Comparison of ENCODE assay signal across 8 cellular contexts in genomic region chrX:150365051-150365952, GRCh38. TPM values are rescaled to one million over a fixed set of nuclear protein-coding genes. Genes with fewer than 3 reads are reported as not detected.
DNase-seq lines count a peak whose midpoint lies in the region; ATAC-seq and TF ChIP-seq lines count a peak whose summit lies in the region.

No MANE protein-coding gene starts in this region.

- no peaks in the 10 kb centered on the region for H3K36me3 Mint-ChIP-seq in WTC11

- DNase-seq in DMS53 treated with DMSO at 0.1 percent for 48 hours (lab: John Stamatoyannopoulos, UW; ENCODE audit: unreplicated experiment) (peak; percentile 34), NCI-H1092 (lab: John Stamatoyannopoulos, UW) (peak; percentile 59), WTC11 (ENCODE audit: low spot score) (peak; percentile 77), choroid plexus epithelial cell (ENCODE audit: low read depth) (peak; percentile 63)
- peak; percentile 63 for DNase-seq in stimulated activated CD4-positive, alpha-beta T cell treated with anti-CD3 and anti-CD28 coated beads, Interleukin-15, amount 100 ng/mL, for 24 hours
- DNase-seq in effector CD4-positive, alpha-beta T cell: no peak

- TF ChIP-seq CTCF in WTC11 (IDR thresholded peaks at IDR 0.05) (0 out of 2 replicates have a peak, but pooled peaks have one; percentile 39), choroid plexus epithelial cell (conservative IDR thresholded peaks at IDR 0.05; ENCODE audit: low read depth, low read length) (peak; percentile 50)

- CTCF ChIA-PET in WTC11 (lab: Charles Lee): interaction anchor here (0.5 to 3.7 kb wide), 25 partner anchors 10 to 1754 kb away, joined by 3 to 26 read pairs (median 3); no protein-coding TSS in a partner anchor

- H3K4me3 ChIP-seq in choroid plexus epithelial cell (ENCODE audit: low read depth, low read length): peak overlapping the region; percentile 69

- H3K27me3 ChIP-seq in layer of hippocampus (ENCODE audit: control insufficient read depth, insufficient read depth, low read length): no peaks in the 10 kb centered on the region

- no peak overlapping the region for H3K27ac Mint-ChIP-seq in WTC11

- H3K9me3 Mint-ChIP-seq in WTC11: no peaks in the 10 kb centered on the region

- ATAC-seq in WTC11 (peak; percentile 21), GM21447 (IDR thresholded peaks at IDR 0.05; ENCODE audit: unreplicated experiment) (no peak)

- H3K4me1 Mint-ChIP-seq in WTC11: peaks cover 15% of the 10 kb centered on the region

- peak overlapping the region; percentile 73 for H3K4me3 Mint-ChIP-seq in WTC11

- H3K27ac ChIP-seq in layer of hippocampus (ENCODE audit: low read depth, low read length): peak overlapping the region; percentile 88

- peaks cover 81% of the 10 kb centered on the region for H3K27me3 Mint-ChIP-seq in WTC11 (ENCODE audit: low read depth)

- POLR2A ChIA-PET in WTC11 (lab: Charles Lee): interaction anchor here (1.9 kb wide), 1 partner anchor 425 kb away, joined by 5 read pairs; no protein-coding TSS in a partner anchor

TF ChIP-seq in WTC11, 78 proteins besides CTCF, POLR2A, EP300 and RAD21:
- TF ChIP-seq PREB (CRISPR knock-in tag; IDR thresholded peaks at IDR 0.05; ENCODE audit: borderline replicate concordance) (no peak), AFF4 (CRISPR knock-in tag; IDR thresholded peaks at IDR 0.05; ENCODE audit: borderline replicate concordance) (no peak), NR3C1 (CRISPR knock-in tag; conservative IDR thresholded peaks at IDR 0.05; ENCODE audit: low read depth) (no peak), HMGXB4 (CRISPR knock-in tag; IDR thresholded peaks at IDR 0.05) (peak; percentile 72; the same call in 1 of the 2 replicates)

RNA-seq across cellular contexts. Expression of gene MAMLD1, which starts 2.2 kb away (rescaled TPM):
- total RNA-seq in WTC11 (2021): 0.32 to 0.35 TPM (median 0.34 TPM) in 3 replicates
